21 cellular contexts compared by ENCODE assay signal in genomic region chr22:27185099-27185709, GRCh38.
A peak's percentile ranks its signal among the peaks of the same experiment; 100 is the strongest.
DNase-seq lines count a peak whose midpoint lies in the region; ATAC-seq, FAIRE-seq and TF ChIP-seq lines count a peak whose summit lies in the region.
"Had no signal": no experiment of that assay in that cellular context is flagged by ENCODE, and none has a peak within 500 bp of the region (broad histone marks: within the 10 kb centered on the region; RNA-seq: fewer than 3 reads in every experiment).

No MANE protein-coding gene starts in this region.

- H3K27me3 ChIP-seq in GM12878 (replicated peaks in 1 of 2; ENCODE audit: control insufficient read depth in 2 of 2, insufficient read depth in 2 of 2, low read length in 1 of 2) (no peaks in the 10 kb centered on the region), vagina (no peaks in the 10 kb centered on the region)
- H3K27me3 ChIP-seq: BLaER1 treated with 17β-estradiol and CSF1 and Interleukin-3, amounts not matched to agents 10 nM and 100 nM had no signal

- TF ChIP-seq EP300 in GM12878 (IDR thresholded peaks at IDR 0.05; ENCODE audit: borderline replicate concordance in 1 of 2, control insufficient read depth in 1 of 2, low read depth in 2 of 2, low read length in 2 of 2), result no peak

- H3K79me2 ChIP-seq in GM12878 (ENCODE audit: control insufficient read depth, insufficient read depth, low read length), result no peaks in the 10 kb centered on the region

- in situ Hi-C loops in GM12878 (cut with MboI), result no loop called here

- BruUV-seq in GM12878 (replicated peaks; lab: Mats Ljungman, UMichigan), result no TSS peak

- no peaks in the 10 kb centered on the region for H4K20me1 ChIP-seq in GM12878 (ENCODE audit: control insufficient read depth, insufficient read depth)
- H4K20me1 ChIP-seq: BLaER1 treated with 17β-estradiol and CSF1 and Interleukin-3, amounts not matched to agents 10 nM and 100 nM had no signal

- no peak overlapping the region for H3K9ac ChIP-seq in GM12878 (ENCODE audit: control insufficient read depth, insufficient read depth, low read length)
- H3K9ac ChIP-seq: BLaER1 treated with 17β-estradiol and CSF1 and Interleukin-3, amounts not matched to agents 10 nM and 100 nM had no signal

- H3K27me3 Mint-ChIP-seq in brain (peaks cover 22% of the 10 kb centered on the region), type B pancreatic cell (peaks cover 9% of the 10 kb centered on the region)
- H3K27me3 Mint-ChIP-seq in activated T-helper 2 cell treated with anti-CD3 and anti-CD28 coated beads, Interferon-gamma antibody, Interleukin-2, Interleukin-4, amounts not matched to agents 10 μg/mL and 5 μg/mL and 100 μg/mL, durations not matched to agents 14 hours and 24 hours and 36 hours (ENCODE audit: low read depth), result no peaks in the 10 kb centered on the region

- no peak for ATAC-seq in GM12878
- ATAC-seq: A549; CD8-positive, alpha-beta T cell had no signal

- no peak overlapping the region for H3K4me3 ChIP-seq in GM12878
- no peak overlapping the region for H3K4me3 ChIP-seq in vagina
- H3K4me3 ChIP-seq: A549; BLaER1 treated with 17β-estradiol and CSF1 and Interleukin-3, amounts not matched to agents 10 nM and 100 nM had no signal

- peaks cover 5% of the 10 kb centered on the region for H3K4me1 Mint-ChIP-seq in brain
- H3K4me1 Mint-ChIP-seq in type B pancreatic cell (ENCODE audit: unreplicated experiment), result peaks cover 4% of the 10 kb centered on the region
- no peaks in the 10 kb centered on the region for H3K4me1 Mint-ChIP-seq in activated T-helper 2 cell treated with anti-CD3 and anti-CD28 coated beads, Interferon-gamma antibody, Interleukin-2, Interleukin-4, amounts not matched to agents 10 μg/mL and 5 μg/mL and 100 μg/mL, durations not matched to agents 14 hours and 24 hours and 36 hours (ENCODE audit: low read depth)
- H3K4me1 Mint-ChIP-seq: B cell had no signal

- 42% methylated on average over 3 of the region's 3 CpGs for WGBS in GM12878 (ENCODE audit: insufficient coverage, insufficient replicate concordance, low lambda C conversion rate, missing lambda C conversion rate)

- SMC1A ChIA-PET in GM12878 (lab: Charles Lee; ENCODE audit: uncharacterized antibody, unreplicated experiment), result no interaction called here

- TF ChIP-seq CTCF in GM12878 (IDR thresholded peaks at IDR 0.05 in 2 of 3, conservative IDR thresholded peaks at IDR 0.05 in 1 of 3; ENCODE audit: control insufficient read depth in 2 of 3, extremely low read depth in 1 of 3, insufficient read depth in 1 of 3, low read depth in 3 of 3, low read length in 3 of 3) (no peak), brain (conservative IDR thresholded peaks at IDR 0.05) (no peak), type B pancreatic cell (conservative IDR thresholded peaks at IDR 0.05) (no peak), vagina (IDR thresholded peaks at IDR 0.05) (no peak)

- peak overlapping the region in 4 of 5 experiments; percentile 52 to 94 (median 66) for H3K27ac Mint-ChIP-seq in brain
- H3K27ac Mint-ChIP-seq in type B pancreatic cell, result no peak overlapping the region
- H3K27ac Mint-ChIP-seq in activated T-helper 2 cell treated with anti-CD3 and anti-CD28 coated beads, Interferon-gamma antibody, Interleukin-2, Interleukin-4, amounts not matched to agents 10 μg/mL and 5 μg/mL and 100 μg/mL, durations not matched to agents 14 hours and 24 hours and 36 hours, result no peak overlapping the region
- H3K27ac Mint-ChIP-seq: B cell; CD4-positive, alpha-beta T cell; CD8-positive, alpha-beta T cell had no signal

- CTCF ChIA-PET in GM12878 (lab: Yijun Ruan, JAX), result no interaction called here

- TF ChIP-seq RAD21 in GM12878 (IDR thresholded peaks at IDR 0.05; ENCODE audit: insufficient read depth, low read depth, low read length), result no peak

- POLR2A ChIA-PET in GM12878 (lab: Charles Lee), result no interaction called here

- TF ChIP-seq POLR2A in GM12878 (IDR thresholded peaks at IDR 0.05; ENCODE audit: low read depth, low read length) (no peak), vagina (IDR thresholded peaks at IDR 0.05) (no peak)

- H3K4me2 ChIP-seq in GM12878 (ENCODE audit: control insufficient read depth, insufficient read depth), result no peak overlapping the region
- H3K4me2 ChIP-seq: A549; BLaER1 treated with 17β-estradiol and CSF1 and Interleukin-3, amounts not matched to agents 10 nM and 100 nM had no signal

- no peaks in the 10 kb centered on the region for H3K36me3 Mint-ChIP-seq in brain
- H3K36me3 Mint-ChIP-seq in type B pancreatic cell, result no peaks in the 10 kb centered on the region
- H3K36me3 Mint-ChIP-seq in activated T-helper 2 cell treated with anti-CD3 and anti-CD28 coated beads, Interferon-gamma antibody, Interleukin-2, Interleukin-4, amounts not matched to agents 10 μg/mL and 5 μg/mL and 100 μg/mL, durations not matched to agents 14 hours and 24 hours and 36 hours (ENCODE audit: low read depth), result no peaks in the 10 kb centered on the region
- H3K36me3 Mint-ChIP-seq: CD8-positive, alpha-beta T cell had no signal

- H3K9me3 ChIP-seq in GM12878 (replicated peaks; ENCODE audit: control insufficient read depth, insufficient read depth, low read length) (no peaks in the 10 kb centered on the region), vagina (no peaks in the 10 kb centered on the region)
- H3K9me3 ChIP-seq: A549, Caco-2 had no signal

- DNase-seq in GM12878 (ENCODE audit: low read depth, low spot score) (no peak), type B pancreatic cell (ENCODE audit: extremely low spot score, unreplicated experiment) (peak; percentile 11), vagina (ENCODE audit: extremely low spot score in 2 of 2) (peak; percentile 11 to 52), NCI-H187 (lab: John Stamatoyannopoulos, UW) (no peak)
- DNase-seq in activated T-helper 2 cell treated with anti-CD3 and anti-CD28 coated beads, Interferon-gamma antibody, Interleukin-2, Interleukin-4, amounts not matched to agents 10 μg/mL and 5 μg/mL and 100 μg/mL, durations not matched to agents 14 hours and 24 hours and 36 hours (ENCODE audit: low spot score), result no peak
- no peak for DNase-seq in activated CD4-positive, alpha-beta T cell treated with anti-CD3 and anti-CD28 coated beads for 4 hours
- DNase-seq: AML-193; Caco-2; Calu3; CD4-positive, alpha-beta T cell; DMS79 treated with DMSO at 0.1 percent for 48 hours; GF-D8 had no signal

- H3K36me3 ChIP-seq in GM12878 (ENCODE audit: control insufficient read depth in 2 of 2, insufficient read depth in 2 of 2, low read length in 1 of 2), result no peaks in the 10 kb centered on the region
- no peaks in the 10 kb centered on the region for H3K36me3 ChIP-seq in vagina
- H3K36me3 ChIP-seq: BLaER1 treated with 17β-estradiol and CSF1 and Interleukin-3, amounts not matched to agents 10 nM and 100 nM had no signal

- H3K27ac ChIP-seq in GM12878 (ENCODE audit: control insufficient read depth, insufficient read depth) (no peak overlapping the region), vagina (no peak overlapping the region)
- H3K27ac ChIP-seq: 22Rv1; A549; BLaER1 treated with 17β-estradiol and CSF1 and Interleukin-3, amounts not matched to agents 10 nM and 100 nM; C4-2B had no signal

- no peak overlapping the region for H2AFZ ChIP-seq in GM12878 (ENCODE audit: control insufficient read depth, low read depth, low read length)

- FAIRE-seq in GM12878 (lab: Jason Lieb, UNC), result no peak
- FAIRE-seq: A549, D721Med, G401.6 had no signal

- intact Hi-C loops in GM12878 (cut with micrococcal nuclease; ENCODE audit: unreplicated experiment), result no loop called here
- intact Hi-C loops in vagina (cut with DNase I), result no loop called here
- intact Hi-C loops in activated T-helper 2 cell treated with anti-CD3 and anti-CD28 coated beads, Interferon-gamma antibody, Interleukin-2, Interleukin-4, amounts not matched to agents 10 μg/mL and 5 μg/mL and 100 μg/mL, durations not matched to agents 14 hours and 24 hours and 36 hours (cut with micrococcal nuclease), result no loop called here

- no peak overlapping the region for H3K4me3 Mint-ChIP-seq in brain
- H3K4me3 Mint-ChIP-seq in type B pancreatic cell, result no peak overlapping the region
- H3K4me3 Mint-ChIP-seq in activated T-helper 2 cell treated with anti-CD3 and anti-CD28 coated beads, Interferon-gamma antibody, Interleukin-2, Interleukin-4, amounts not matched to agents 10 μg/mL and 5 μg/mL and 100 μg/mL, durations not matched to agents 14 hours and 24 hours and 36 hours (ENCODE audit: low read depth), result no peak overlapping the region
- H3K4me3 Mint-ChIP-seq: B cell; CD4-positive, alpha-beta T cell; CD8-positive, alpha-beta T cell had no signal

- RAD21 ChIA-PET in GM12878 (lab: Charles Lee; ENCODE audit: unreplicated experiment), result no interaction called here

- H3K4me1 ChIP-seq in GM12878 (ENCODE audit: control insufficient read depth, insufficient read depth, low read length) (no peaks in the 10 kb centered on the region), vagina (no peaks in the 10 kb centered on the region)
- H3K4me1 ChIP-seq: A549, Caco-2 had no signal

- H3K9me3 Mint-ChIP-seq in brain (peaks cover 0 to 12% (median 7%) of the 10 kb centered on the region in 5 experiments), type B pancreatic cell (no peaks in the 10 kb centered on the region)
- no peaks in the 10 kb centered on the region for H3K9me3 Mint-ChIP-seq in activated T-helper 2 cell treated with anti-CD3 and anti-CD28 coated beads, Interferon-gamma antibody, Interleukin-2, Interleukin-4, amounts not matched to agents 10 μg/mL and 5 μg/mL and 100 μg/mL, durations not matched to agents 14 hours and 24 hours and 36 hours
- H3K9me3 Mint-ChIP-seq: CD4-positive, alpha-beta T cell; CD8-positive, alpha-beta T cell had no signal

TF ChIP-seq in GM12878, 131 proteins besides CTCF, POLR2A, EP300 and RAD21:
- TF ChIP-seq SUPT20H (IDR thresholded peaks at IDR 0.05; ENCODE audit: borderline replicate concordance, control insufficient read depth, low read depth, low read length) (no peak), ZNF24 (IDR thresholded peaks at IDR 0.05) (0 out of 2 replicates have a peak, but pooled peaks have one; percentile 58), ASH2L (IDR thresholded peaks at IDR 0.05; ENCODE audit: borderline replicate concordance, low read depth) (no peak), POU2F2 (IDR thresholded peaks at IDR 0.05; ENCODE audit: borderline replicate concordance, low read depth, low read length) (no peak)

Comparison
In these comparisons a context has a peak if more than half of its experiments do, and no peak if none do; other contexts are left out.
1. DNase-seq: peak in type B pancreatic cell (single experiment) and vagina (2 of 2); none in GM12878 (single experiment), NCI-H187 (0 of 2), activated T-helper 2 cell treated with anti-CD3 and anti-CD28 coated beads, Interferon-gamma antibody, Interleukin-2, Interleukin-4, amounts not matched to agents 10 μg/mL and 5 μg/mL and 100 μg/mL, durations not matched to agents 14 hours and 24 hours and 36 hours (single experiment) and activated CD4-positive, alpha-beta T cell treated with anti-CD3 and anti-CD28 coated beads for 4 hours (0 of 2).
2. H3K27ac Mint-ChIP-seq: peak in brain (4 of 5); none in type B pancreatic cell (single experiment) and activated T-helper 2 cell treated with anti-CD3 and anti-CD28 coated beads, Interferon-gamma antibody, Interleukin-2, Interleukin-4, amounts not matched to agents 10 μg/mL and 5 μg/mL and 100 μg/mL, durations not matched to agents 14 hours and 24 hours and 36 hours (single experiment).